ENCODE assay signal across 16 cellular contexts in genomic region chr3:108416111-108416869, GRCh38.
A peak's percentile ranks its signal among the peaks of the same experiment; 100 is the strongest.
DNase-seq lines count a peak whose midpoint lies in the region; ATAC-seq and TF ChIP-seq lines count a peak whose summit lies in the region.
"Had no signal": no experiment of that assay in that cellular context is flagged by ENCODE, and none has a peak within 500 bp of the region (broad histone marks: within the 10 kb centered on the region; RNA-seq: fewer than 3 reads in every experiment).

No MANE protein-coding gene starts in this region.

- DNase-seq in activated CD4-positive, CD25-positive, alpha-beta regulatory T cell treated with anti-CD3 and anti-CD28 coated beads, Interleukin-2, amount 50 U/mL, for 72 hours: no peak
- peak; percentile 4 for DNase-seq in stimulated activated CD4-positive, alpha-beta T cell treated with anti-CD3 and anti-CD28 coated beads, Interleukin-15, amount 100 ng/mL, for 24 hours
- DNase-seq in stimulated activated CD4-positive, alpha-beta T cell treated with anti-CD3 and anti-CD28 coated beads, Interleukin-12 subunit alpha, Interleukin-12 subunit beta, amount 100 ng/mL, for 4 hours: no peak
- peak; percentile 31 for DNase-seq in fibroblast of mammary gland (ENCODE audit: low read depth)
- no peak for DNase-seq in stimulated activated naive CD8-positive, alpha-beta T cell treated with anti-CD3 and anti-CD28 coated beads, Interleukin-15, amount 100 ng/mL, for 72 hours
- no peak for DNase-seq in DMS114 treated with DMSO at 0.1 percent for 48 hours (lab: John Stamatoyannopoulos, UW; ENCODE audit: unreplicated experiment)
- DNase-seq: 8988T; CD8-positive, alpha-beta memory T cell; NCI-H1417; NCI-H1930; NCI-H2171; NCI-H774 had no signal

- H3K4me3 Mint-ChIP-seq in stimulated activated naive CD8-positive, alpha-beta T cell treated with anti-CD3 and anti-CD28 coated beads, Interleukin-15, amount 100 ng/mL, for 72 hours: no peak overlapping the region
- H3K4me3 Mint-ChIP-seq: CD8-positive, alpha-beta memory T cell had no signal

- H3K27me3 Mint-ChIP-seq in stimulated activated naive CD8-positive, alpha-beta T cell treated with anti-CD3 and anti-CD28 coated beads, Interleukin-15, amount 100 ng/mL, for 72 hours: peaks cover 3% of the 10 kb centered on the region

- no peak overlapping the region for H3K4me3 ChIP-seq in fibroblast of mammary gland (ENCODE audit: control insufficient read depth, low read depth, low read length)
- H3K4me3 ChIP-seq: BLaER1 had no signal

- H3K4me1 Mint-ChIP-seq in stimulated activated naive CD8-positive, alpha-beta T cell treated with anti-CD3 and anti-CD28 coated beads, Interleukin-15, amount 100 ng/mL, for 72 hours: peaks cover 9% of the 10 kb centered on the region
- H3K4me1 Mint-ChIP-seq: CD8-positive, alpha-beta memory T cell had no signal

- H3K9me3 Mint-ChIP-seq in stimulated activated naive CD8-positive, alpha-beta T cell treated with anti-CD3 and anti-CD28 coated beads, Interleukin-15, amount 100 ng/mL, for 72 hours: no peaks in the 10 kb centered on the region
- H3K9me3 Mint-ChIP-seq: CD8-positive, alpha-beta memory T cell had no signal

- H3K27ac Mint-ChIP-seq in stimulated activated naive CD8-positive, alpha-beta T cell treated with anti-CD3 and anti-CD28 coated beads, Interleukin-15, amount 100 ng/mL, for 72 hours: no peak overlapping the region
- H3K27ac Mint-ChIP-seq: CD8-positive, alpha-beta memory T cell had no signal

- peak; percentile 68 to 86 for ATAC-seq in activated CD4-positive, CD25-positive, alpha-beta regulatory T cell treated with anti-CD3 and anti-CD28 coated beads, Interleukin-2, amount 50 U/mL, for 24 hours
- peak; percentile 81 for ATAC-seq in stimulated activated naive CD8-positive, alpha-beta T cell treated with anti-CD3 and anti-CD28 coated beads, Interleukin-15, amount 100 ng/mL, for 72 hours
- no peak for ATAC-seq in HG02798 (IDR thresholded peaks at IDR 0.05; ENCODE audit: poor library complexity, unreplicated experiment)
- ATAC-seq: Panc1 had no signal

- TF ChIP-seq CTCF in fibroblast of mammary gland (conservative IDR thresholded peaks at IDR 0.05; ENCODE audit: control insufficient read depth, insufficient read depth, low read depth, low read length): no peak

Comparison
In these comparisons a context has a peak if more than half of its experiments do, and no peak if none do; other contexts are left out.
1. DNase-seq: peak in stimulated activated CD4-positive, alpha-beta T cell treated with anti-CD3 and anti-CD28 coated beads, Interleukin-15, amount 100 ng/mL, for 24 hours (single experiment) and fibroblast of mammary gland (single experiment); none in activated CD4-positive, CD25-positive, alpha-beta regulatory T cell treated with anti-CD3 and anti-CD28 coated beads, Interleukin-2, amount 50 U/mL, for 72 hours (single experiment), stimulated activated CD4-positive, alpha-beta T cell treated with anti-CD3 and anti-CD28 coated beads, Interleukin-12 subunit alpha, Interleukin-12 subunit beta, amount 100 ng/mL, for 4 hours (single experiment), stimulated activated naive CD8-positive, alpha-beta T cell treated with anti-CD3 and anti-CD28 coated beads, Interleukin-15, amount 100 ng/mL, for 72 hours (0 of 2) and DMS114 treated with DMSO at 0.1 percent for 48 hours (single experiment).